15 cellular contexts compared by ENCODE assay signal in genomic region chr16:10600792-10601443, GRCh38. TPM values are rescaled to one million over a fixed set of nuclear protein-coding genes. Genes with fewer than 3 reads are reported as not detected.
DNase-seq lines count a peak whose midpoint lies in the region; ATAC-seq and TF ChIP-seq lines count a peak whose summit lies in the region.
"Had no signal": no experiment of that assay in that cellular context is flagged by ENCODE, and none has a peak within 500 bp of the region (broad histone marks: within the 10 kb centered on the region; RNA-seq: fewer than 3 reads in every experiment).

No MANE protein-coding gene starts in this region.

- ATAC-seq in HG02884 (IDR thresholded peaks at IDR 0.05; ENCODE audit: unreplicated experiment) = peak; percentile 50

- no peaks in the 10 kb centered on the region for H3K4me1 Mint-ChIP-seq in chondrocyte (ENCODE audit: low read depth)

- TF ChIP-seq CTCF in chondrocyte (IDR thresholded peaks at IDR 0.05) = no peak

- H3K4me3 Mint-ChIP-seq in chondrocyte (ENCODE audit: unreplicated experiment) = no peak overlapping the region

- H3K36me3 Mint-ChIP-seq in chondrocyte (ENCODE audit: low read depth) = no peaks in the 10 kb centered on the region

- no peak overlapping the region for H3K27ac Mint-ChIP-seq in chondrocyte (ENCODE audit: unreplicated experiment)

- peaks cover 27% of the 10 kb centered on the region for H3K27me3 Mint-ChIP-seq in chondrocyte (ENCODE audit: low read depth)

- DNase-seq in GM04504 (ENCODE audit: low read depth) (peak; percentile 21), epithelial cell of prostate (ENCODE audit: low read depth, low spot score) (no peak), myocyte (ENCODE audit: low read depth) (peak; percentile 83), chondrocyte (ENCODE audit: low spot score) (no peak), posterior vena cava (ENCODE audit: low spot score) (no peak), SIG-M5 (lab: John Stamatoyannopoulos, UW) (no peak), GM19238 (ENCODE audit: insufficient read length, low spot score) (no peak)
- DNase-seq: activated CD8-positive, alpha-beta memory T cell treated with anti-CD3 and anti-CD28 coated beads, Interleukin-2, amount 50 U/mL, for 4 hours; amniotic stem cell; C1 segment of cervical spinal cord; effector memory CD4-positive, alpha-beta T cell; MG63; NCI-H510A treated with DMSO at 0.1 percent for 48 hours; SHP77 had no signal

- intact Hi-C loops in posterior vena cava (cut with DNase I) = no loop called here

- peaks cover 4% of the 10 kb centered on the region for H3K9me3 Mint-ChIP-seq in chondrocyte (ENCODE audit: low read depth)

- H3K27ac ChIP-seq in epithelial cell of prostate = peak overlapping the region; percentile 52

RNA-seq across cellular contexts. Expression of gene EMP2, which starts 20.5 kb away (rescaled TPM):
- total RNA-seq in myocyte (53.0 and 72.1 TPM in 2 replicates), chondrocyte (8.1 to 14.6 TPM (median 11.9 TPM) in 3 replicates), posterior vena cava (10 to 100 TPM; 45.8 to 68.5 TPM)
- polyA plus RNA-seq in myocyte (2012) = 50.7 TPM

Comparison
In these comparisons a context has a peak if more than half of its experiments do, and no peak if none do; other contexts are left out.
1. DNase-seq: peak in GM04504 (single experiment) and myocyte (single experiment); none in epithelial cell of prostate (single experiment), chondrocyte (single experiment), posterior vena cava (single experiment), SIG-M5 (single experiment) and GM19238 (single experiment).